Comparison of ENCODE assay signal across 7 cellular contexts in genomic region chr14:24673534-24674203, GRCh38. TPM values are rescaled to one million over a fixed set of nuclear protein-coding genes. Genes with fewer than 3 reads are reported as not detected.
A peak's percentile ranks its signal among the peaks of the same experiment; 100 is the strongest.
DNase-seq lines count a peak whose midpoint lies in the region; ATAC-seq and TF ChIP-seq lines count a peak whose summit lies in the region.

No MANE protein-coding gene starts in this region.

- no peaks in the 10 kb centered on the region for H3K36me3 ChIP-seq in gastrocnemius medialis

- no peaks in the 10 kb centered on the region for H3K27me3 ChIP-seq in gastrocnemius medialis

- TF ChIP-seq CTCF in gastrocnemius medialis (IDR thresholded peaks at IDR 0.05 in 4 of 5, conservative IDR thresholded peaks at IDR 0.05 in 1 of 5) = no peak

- no peak overlapping the region for H3K4me3 ChIP-seq in gastrocnemius medialis

- H3K4me1 ChIP-seq in gastrocnemius medialis = peaks cover 0 to 3% of the 10 kb centered on the region in 2 donors

- H3K4me3 Mint-ChIP-seq in IgD-negative memory B cell = peak overlapping the region; percentile 60 to 94 (median 82)

- no peak overlapping the region for H3K27ac ChIP-seq in gastrocnemius medialis

- peaks cover 0 to 3% (median 2%) of the 10 kb centered on the region in 3 donors for H3K9me3 Mint-ChIP-seq in IgD-negative memory B cell

- H3K27me3 Mint-ChIP-seq in IgD-negative memory B cell = no peaks in the 10 kb centered on the region

- ATAC-seq in GM21447 (IDR thresholded peaks at IDR 0.05; ENCODE audit: unreplicated experiment) = peak; percentile 71
- no peak for ATAC-seq in gastrocnemius medialis

- peak overlapping the region; percentile 85 to 97 (median 86) for H3K27ac Mint-ChIP-seq in IgD-negative memory B cell

- DNase-seq in activated CD8-positive, alpha-beta memory T cell treated with anti-CD3 and anti-CD28 coated beads, Interleukin-2, amount 50 U/mL, for 4 hours = peak; percentile 66
- peak; percentile 34 for DNase-seq in stimulated activated CD4-positive, alpha-beta T cell treated with anti-CD3 and anti-CD28 coated beads, Interleukin-12 subunit alpha, Interleukin-12 subunit beta, amount 100 ng/mL, for 4 hours
- no peak for DNase-seq in gastrocnemius medialis
- no peak for DNase-seq in A172 (ENCODE audit: low spot score)
- no peak for DNase-seq in NCI-H1436 (lab: John Stamatoyannopoulos, UW)

- peaks cover 40 to 51% (median 48%) of the 10 kb centered on the region in 3 donors for H3K4me1 Mint-ChIP-seq in IgD-negative memory B cell

- in situ Hi-C loops in gastrocnemius medialis (cut with MboI; ENCODE audit: low sequenced_read_pairs in 4 of 4) = no loop called here

- TF ChIP-seq POLR2A in gastrocnemius medialis (IDR thresholded peaks at IDR 0.05) = no peak

- H3K36me3 Mint-ChIP-seq in IgD-negative memory B cell = peaks cover under 1% of the 10 kb centered on the region

- intact Hi-C loops in gastrocnemius medialis (cut with DNase I; ENCODE audit: low total_unique reads) = no loop called here

- no peaks in the 10 kb centered on the region for H3K9me3 ChIP-seq in gastrocnemius medialis

RNA-seq across cellular contexts. Expression of gene GZMB, which starts 39.7 kb away (rescaled TPM):
- 7.9 TPM for polyA plus RNA-seq in IgD-negative memory B cell
- total RNA-seq in gastrocnemius medialis = under 1 TPM in 1 of 4 donors, not detected in 3; 0.62 TPM
- not detected in 2 replicates for total RNA-seq in A172 (2014; rRNA removed; shearing (Covaris generic))

Comparison
In these comparisons a context has a peak if more than half of its experiments do, and no peak if none do; other contexts are left out.
1. DNase-seq: peak in activated CD8-positive, alpha-beta memory T cell treated with anti-CD3 and anti-CD28 coated beads, Interleukin-2, amount 50 U/mL, for 4 hours (single experiment) and stimulated activated CD4-positive, alpha-beta T cell treated with anti-CD3 and anti-CD28 coated beads, Interleukin-12 subunit alpha, Interleukin-12 subunit beta, amount 100 ng/mL, for 4 hours (single experiment); none in gastrocnemius medialis (0 of 2), A172 (single experiment) and NCI-H1436 (single experiment).